In the genomic region with DNA sequence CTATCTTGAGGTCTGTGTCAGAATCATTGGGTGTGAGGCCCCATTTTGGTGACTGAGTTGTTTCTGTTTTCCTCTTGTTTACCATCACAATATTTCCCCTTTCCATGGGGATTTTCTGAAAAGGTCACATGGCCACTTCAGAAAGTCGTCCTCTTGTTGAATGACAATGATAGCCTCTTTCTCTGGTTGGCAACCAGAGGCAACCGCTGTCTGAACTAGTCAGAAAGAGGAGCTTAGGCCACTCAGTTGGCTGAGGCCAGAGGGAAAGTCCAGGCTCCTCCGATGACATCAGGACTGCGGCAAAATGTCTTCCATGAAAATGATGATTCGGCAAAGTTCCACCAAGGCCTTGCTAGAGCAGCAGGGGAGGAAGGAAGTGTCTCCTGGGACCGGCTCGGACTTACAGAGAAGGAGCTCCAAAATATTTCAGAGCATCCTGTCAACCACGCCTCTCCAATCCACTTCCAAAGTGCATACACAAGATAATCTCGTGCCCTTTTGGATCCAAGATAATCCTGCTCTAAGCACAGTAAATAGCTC, we compare ENCODE assay signal across 2 cellular contexts.
TF ChIP-seq lines count a peak whose summit lies in the region.

No MANE protein-coding gene starts in this region.

TF ChIP-seq in K562, 482 proteins besides CTCF, POLR2A, EP300 and RAD21:
- no peak for TF ChIP-seq ILK (tag; IDR thresholded peaks at IDR 0.05; ENCODE audit: borderline replicate concordance, low read depth)
- TF ChIP-seq, protein P1, sequence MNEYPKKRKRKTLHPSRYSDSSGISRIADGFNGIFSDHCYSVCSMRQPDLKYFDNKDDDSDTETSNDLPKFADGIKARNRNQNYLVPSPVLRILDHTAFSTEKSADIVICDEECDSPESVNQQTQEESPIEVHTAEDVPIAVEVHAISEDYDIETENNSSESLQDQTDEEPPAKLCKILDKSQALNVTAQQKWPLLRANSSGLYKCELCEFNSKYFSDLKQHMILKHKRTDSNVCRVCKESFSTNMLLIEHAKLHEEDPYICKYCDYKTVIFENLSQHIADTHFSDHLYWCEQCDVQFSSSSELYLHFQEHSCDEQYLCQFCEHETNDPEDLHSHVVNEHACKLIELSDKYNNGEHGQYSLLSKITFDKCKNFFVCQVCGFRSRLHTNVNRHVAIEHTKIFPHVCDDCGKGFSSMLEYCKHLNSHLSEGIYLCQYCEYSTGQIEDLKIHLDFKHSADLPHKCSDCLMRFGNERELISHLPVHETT (CRISPR knock-in tag; conservative IDR thresholded peaks at IDR 0.05 in 1 of 2, IDR thresholded peaks at IDR 0.05 in 1 of 2) = no peak
- TF ChIP-seq XRCC5 (IDR thresholded peaks at IDR 0.05; ENCODE audit: low read depth, low read length) = no peak
- no peak for TF ChIP-seq ZNF23 (CRISPR knock-in tag; IDR thresholded peaks at IDR 0.05)
- no peak for TF ChIP-seq FOXP1 (CRISPR knock-in tag; IDR thresholded peaks at IDR 0.05)
- no peak for TF ChIP-seq LCOR (CRISPR knock-in tag; IDR thresholded peaks at IDR 0.05)
- no peak for TF ChIP-seq GABPB2 (CRISPR knock-in tag; conservative IDR thresholded peaks at IDR 0.05)
- peak; percentile 89 for TF ChIP-seq C11orf30 (IDR thresholded peaks at IDR 0.05; ENCODE audit: low read depth)
- TF ChIP-seq FOSL1 (tag; conservative IDR thresholded peaks at IDR 0.05) = no peak
- TF ChIP-seq FOXA1 (IDR thresholded peaks at IDR 0.05; ENCODE audit: borderline replicate concordance) = no peak
- no peak for TF ChIP-seq KLF10 (CRISPR knock-in tag; IDR thresholded peaks at IDR 0.05)
- TF ChIP-seq RCOR1 (IDR thresholded peaks at IDR 0.05; ENCODE audit: borderline replicate concordance in 1 of 2, low read depth in 2 of 2, low read length in 2 of 2) = no peak
- peak; percentile 62 for TF ChIP-seq MAFK (IDR thresholded peaks at IDR 0.05; ENCODE audit: low read length)
- no peak for TF ChIP-seq ZFPM2 (CRISPR knock-in tag; IDR thresholded peaks at IDR 0.05)
- TF ChIP-seq, protein P2, sequence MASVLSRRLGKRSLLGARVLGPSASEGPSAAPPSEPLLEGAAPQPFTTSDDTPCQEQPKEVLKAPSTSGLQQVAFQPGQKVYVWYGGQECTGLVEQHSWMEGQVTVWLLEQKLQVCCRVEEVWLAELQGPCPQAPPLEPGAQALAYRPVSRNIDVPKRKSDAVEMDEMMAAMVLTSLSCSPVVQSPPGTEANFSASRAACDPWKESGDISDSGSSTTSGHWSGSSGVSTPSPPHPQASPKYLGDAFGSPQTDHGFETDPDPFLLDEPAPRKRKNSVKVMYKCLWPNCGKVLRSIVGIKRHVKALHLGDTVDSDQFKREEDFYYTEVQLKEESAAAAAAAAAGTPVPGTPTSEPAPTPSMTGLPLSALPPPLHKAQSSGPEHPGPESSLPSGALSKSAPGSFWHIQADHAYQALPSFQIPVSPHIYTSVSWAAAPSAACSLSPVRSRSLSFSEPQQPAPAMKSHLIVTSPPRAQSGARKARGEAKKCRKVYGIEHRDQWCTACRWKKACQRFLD (CRISPR knock-in tag; IDR thresholded peaks at IDR 0.05) = no peak
- no peak for TF ChIP-seq SIN3B (IDR thresholded peaks at IDR 0.05; ENCODE audit: low read depth)
- TF ChIP-seq MAFG (tag; conservative IDR thresholded peaks at IDR 0.05) = peak; percentile 83
- TF ChIP-seq, protein P3, sequence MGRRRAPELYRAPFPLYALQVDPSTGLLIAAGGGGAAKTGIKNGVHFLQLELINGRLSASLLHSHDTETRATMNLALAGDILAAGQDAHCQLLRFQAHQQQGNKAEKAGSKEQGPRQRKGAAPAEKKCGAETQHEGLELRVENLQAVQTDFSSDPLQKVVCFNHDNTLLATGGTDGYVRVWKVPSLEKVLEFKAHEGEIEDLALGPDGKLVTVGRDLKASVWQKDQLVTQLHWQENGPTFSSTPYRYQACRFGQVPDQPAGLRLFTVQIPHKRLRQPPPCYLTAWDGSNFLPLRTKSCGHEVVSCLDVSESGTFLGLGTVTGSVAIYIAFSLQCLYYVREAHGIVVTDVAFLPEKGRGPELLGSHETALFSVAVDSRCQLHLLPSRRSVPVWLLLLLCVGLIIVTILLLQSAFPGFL (CRISPR knock-in tag; IDR thresholded peaks at IDR 0.05) = no peak
- TF ChIP-seq BDP1 (IDR thresholded peaks at IDR 0.05; ENCODE audit: insufficient read depth, insufficient read length) = no peak
- TF ChIP-seq MAFF (IDR thresholded peaks at IDR 0.05; ENCODE audit: low read length) = peak; percentile 50; the same call in 1 of the 2 replicates
- TF ChIP-seq BRD9 (IDR thresholded peaks at IDR 0.05; ENCODE audit: low read depth, partially characterized antibody) = no peak
- no peak for TF ChIP-seq NCOA1 (IDR thresholded peaks at IDR 0.05; ENCODE audit: low read depth)
- peak; percentile 88 for TF ChIP-seq ZNF316 (IDR thresholded peaks at IDR 0.05)
- TF ChIP-seq NCOA6 (IDR thresholded peaks at IDR 0.05) = no peak

TF ChIP-seq in HepG2, 621 proteins besides CTCF, POLR2A, EP300 and RAD21:
- TF ChIP-seq MAFF (IDR thresholded peaks at IDR 0.05; ENCODE audit: low read depth, low read length) (peak; percentile 88), ZNF382 (CRISPR knock-in tag; IDR thresholded peaks at IDR 0.05; ENCODE audit: borderline replicate concordance) (no peak), MAFK (conservative IDR thresholded peaks at IDR 0.05 in 1 of 2, IDR thresholded peaks at IDR 0.05 in 1 of 2; ENCODE audit: low read length in 2 of 2) (peak; percentile 87 to 93), BRCA1 (CRISPR knock-in tag; IDR thresholded peaks at IDR 0.05) (no peak)
